16 cellular contexts compared by ENCODE assay signal in the genomic region with DNA sequence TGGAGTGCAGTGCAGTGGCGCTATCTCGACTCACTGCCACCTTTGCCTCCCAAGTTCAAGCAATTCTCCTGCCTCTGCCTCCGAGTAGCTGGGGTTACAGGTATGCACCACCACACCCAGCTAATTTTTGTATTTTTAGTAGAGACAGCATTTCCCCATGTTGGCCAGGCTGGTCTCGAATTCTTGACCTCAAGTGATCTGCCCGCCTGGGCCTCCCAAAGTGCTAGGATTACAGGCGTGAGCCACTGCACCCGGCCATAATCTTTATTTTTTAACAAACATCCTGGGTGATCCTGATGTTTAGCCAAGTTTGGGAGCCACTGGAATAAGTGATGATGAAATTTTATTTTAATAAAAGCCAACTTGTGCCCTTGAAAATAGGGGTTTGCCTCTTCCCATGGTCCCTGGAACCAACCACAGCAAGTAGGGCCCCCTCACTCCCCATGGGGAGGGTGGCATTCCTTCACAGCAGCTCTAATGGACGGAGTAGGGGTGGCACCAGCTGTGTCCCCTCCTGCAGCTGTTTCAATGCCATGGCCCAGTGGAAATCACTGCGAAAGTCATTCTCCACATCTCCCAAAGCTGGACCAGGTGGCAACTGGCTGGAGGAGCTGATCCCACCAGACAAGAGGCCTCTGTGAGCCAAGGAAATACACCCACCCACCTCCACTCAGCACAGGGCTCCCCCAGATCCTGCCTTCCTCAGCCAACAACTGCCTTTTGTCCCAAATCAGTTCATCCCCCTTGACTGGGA.
DNase-seq lines count a peak whose midpoint lies in the region; ATAC-seq, FAIRE-seq and TF ChIP-seq lines count a peak whose summit lies in the region.
"Had no signal": no experiment of that assay in that cellular context is flagged by ENCODE, and none has a peak within 500 bp of the region (broad histone marks: within the 10 kb centered on the region; RNA-seq: fewer than 3 reads in every experiment).

No MANE protein-coding gene starts in this region.

- WGBS in A549 (ENCODE audit: missing lambda C conversion rate) = 86% methylated on average over 9 of the region's 9 CpGs
- 76 to 87% methylated on average over 7 to 9 of the region's 9 CpGs for whole genome bisulfite sequencing in body of pancreas, 2 donors

- peak overlapping the region; percentile 50 for H3K9ac ChIP-seq in keratinocyte (ENCODE audit: control insufficient read depth, extremely low read depth, insufficient read depth, low read length)
- no peak overlapping the region for H3K9ac ChIP-seq in MM.1S (ENCODE audit: low read length)

- no peak for TF ChIP-seq RAD21 in A549 (conservative IDR thresholded peaks at IDR 0.05 in 1 of 2, IDR thresholded peaks at IDR 0.05 in 1 of 2)

- POLR2A ChIA-PET in A549 (lab: Yijun Ruan, JAX) (interaction anchor here (0.6 to 1.4 kb wide), 2 partner anchors 10 to 51 kb away, joined by 3 to 4 read pairs; no protein-coding TSS in a partner anchor), OCI-LY7 (lab: Charles Lee) (interaction anchor here (0.6 kb wide), 2 partner anchors 56 to 107 kb away, joined by 3 to 4 read pairs; no protein-coding TSS in a partner anchor)

- no peaks in the 10 kb centered on the region for H3K9me1 ChIP-seq in keratinocyte (ENCODE audit: control insufficient read depth, extremely low read depth, insufficient read depth, low read length)

- no peaks in the 10 kb centered on the region for H3K36me3 Mint-ChIP-seq in activated T-cell treated with anti-CD3 and anti-CD28 coated beads, Interleukin-2, amount 50 U/mL, for 4 hours (ENCODE audit: insufficient read depth)
- H3K36me3 Mint-ChIP-seq: activated naive CD8-positive, alpha-beta T cell treated with anti-CD3 and anti-CD28 coated beads, Interleukin-2, amount 10 ng/mL, durations not matched to agents 7 days and 5 days had no signal

- ATAC-seq in A549 = no peak
- no peak for ATAC-seq in body of pancreas
- ATAC-seq in activated T-cell treated with anti-CD3 and anti-CD28 coated beads, Interleukin-2, amount 50 U/mL, for 4 hours = no peak
- ATAC-seq: HCT116; stimulated activated naive CD8-positive, alpha-beta T cell treated with anti-CD3 and anti-CD28 coated beads, Interleukin-15, amount 100 ng/mL, for 72 hours had no signal

- peaks cover 10% of the 10 kb centered on the region; the same call in 2 of the 3 replicates for H3K4me1 ChIP-seq in A549
- peaks cover 22% of the 10 kb centered on the region for H3K4me1 ChIP-seq in body of pancreas
- H3K4me1 ChIP-seq in keratinocyte (ENCODE audit: control insufficient read depth, extremely low read depth, insufficient read depth, low read length) = peaks cover 15% of the 10 kb centered on the region
- no peaks in the 10 kb centered on the region for H3K4me1 ChIP-seq in OCI-LY7 (ENCODE audit: insufficient read depth, low read length, poor library complexity, severe bottlenecking)
- H3K4me1 ChIP-seq in MM.1S (ENCODE audit: low read length) = no peaks in the 10 kb centered on the region

- dilution Hi-C loops in keratinocyte (cut with MboI; ENCODE audit: extremely low pct_ligation_motif_present, low sequenced_read_pairs) = no loop called here

- H3K27me3 Mint-ChIP-seq in activated T-cell treated with anti-CD3 and anti-CD28 coated beads, Interleukin-2, amount 50 U/mL, for 4 hours (ENCODE audit: low read depth) = no peaks in the 10 kb centered on the region
- H3K27me3 Mint-ChIP-seq: activated naive CD8-positive, alpha-beta T cell treated with anti-CD3 and anti-CD28 coated beads, Interleukin-2, amount 10 ng/mL, durations not matched to agents 7 days and 5 days; stimulated activated naive CD8-positive, alpha-beta T cell treated with anti-CD3 and anti-CD28 coated beads, Interleukin-15, amount 100 ng/mL, for 72 hours had no signal

- no peaks in the 10 kb centered on the region for H3K9me2 ChIP-seq in OCI-LY7 (ENCODE audit: insufficient read depth, low read length)
- no peaks in the 10 kb centered on the region for H3K9me2 ChIP-seq in MM.1S (replicated peaks; ENCODE audit: insufficient read depth, low read length)

- H3K27ac ChIP-seq in A549 (peak overlapping the region; percentile 23 to 55; a peak in 5 of 6 replicates), body of pancreas (peak overlapping the region; percentile 12 to 80 (median 74)), keratinocyte (ENCODE audit: control insufficient read depth, insufficient read depth, low read length) (peak overlapping the region; percentile 45), OCI-LY7 (ENCODE audit: low read depth, low read length, poor library complexity, severe bottlenecking) (no peak overlapping the region), MM.1S (ENCODE audit: low read length) (no peak overlapping the region)
- H3K27ac ChIP-seq: PC-9 had no signal

- H2AFZ ChIP-seq in keratinocyte (ENCODE audit: control insufficient read depth, low read length) (no peak overlapping the region), OCI-LY7 (ENCODE audit: low read length) (no peak overlapping the region), MM.1S (ENCODE audit: low read length) (no peak overlapping the region)
- H2AFZ ChIP-seq: PC-9 had no signal

- no peaks in the 10 kb centered on the region for H3F3A ChIP-seq in MM.1S (ENCODE audit: insufficient read depth, low read length)

- BruUV-seq in OCI-LY7 (replicated peaks; lab: Mats Ljungman, UMichigan) = no TSS peak

- no peak for TF ChIP-seq POLR2A in A549 (IDR thresholded peaks at IDR 0.05; ENCODE audit: low read length)
- no peak for TF ChIP-seq POLR2A in body of pancreas (IDR thresholded peaks at IDR 0.05)

- DNase-seq in A549 (ENCODE audit: low read depth in 1 of 2, low spot score in 1 of 2) (no peak), body of pancreas (no peak), keratinocyte (ENCODE audit: low read depth, low spot score) (no peak), posterior vena cava (ENCODE audit: low spot score) (peak; percentile 25), OCI-LY7 (ENCODE audit: low spot score) (no peak), foreskin melanocyte (no peak), MM.1S (no peak)
- no peak for DNase-seq in activated T-cell treated with anti-CD3 and anti-CD28 coated beads, Interleukin-2, amount 50 U/mL, for 4 hours
- DNase-seq: activated naive CD8-positive, alpha-beta T cell treated with anti-CD3 and anti-CD28 coated beads, Interleukin-2, amount 10 ng/mL, durations not matched to agents 7 days and 5 days; activated T-cell treated with anti-CD3 and anti-CD28 coated beads for 4 hours; Karpas-422; NCI-H146; NCI-H524; PC-9; stimulated activated naive CD8-positive, alpha-beta T cell treated with anti-CD3 and anti-CD28 coated beads, Interleukin-15, amount 100 ng/mL, for 72 hours had no signal

- FAIRE-seq in A549 (lab: Jason Lieb, UNC) (no peak), keratinocyte (lab: Jason Lieb, UNC) (no peak)

- H3K79me2 ChIP-seq in keratinocyte (ENCODE audit: control insufficient read depth, insufficient read depth, low read length) (no peaks in the 10 kb centered on the region), OCI-LY7 (ENCODE audit: insufficient read depth, low read depth, low read length) (no peaks in the 10 kb centered on the region), MM.1S (ENCODE audit: low read length) (no peaks in the 10 kb centered on the region)

- TF ChIP-seq CTCF in A549 (IDR thresholded peaks at IDR 0.05) (no peak), body of pancreas (IDR thresholded peaks at IDR 0.05) (no peak), keratinocyte (optimal IDR thresholded peaks at IDR 0.05 in 1 of 3, IDR thresholded peaks at IDR 0.05 in 1 of 3, conservative IDR thresholded peaks at IDR 0.05 in 1 of 3; ENCODE audit: extremely low read depth in 1 of 3, insufficient read depth in 2 of 3, low read length in 3 of 3) (no peak), OCI-LY7 (conservative IDR thresholded peaks at IDR 0.05; ENCODE audit: low read length) (no peak), MM.1S (IDR thresholded peaks at IDR 0.05; ENCODE audit: low read length) (no peak)

- H3K4me2 ChIP-seq in A549 (no peak overlapping the region), keratinocyte (ENCODE audit: control insufficient read depth, extremely low read depth, insufficient read depth, low read depth, low read length) (no peak overlapping the region), OCI-LY7 (ENCODE audit: low read length) (no peak overlapping the region), MM.1S (ENCODE audit: low read depth, low read length) (no peak overlapping the region)
- H3K4me2 ChIP-seq: PC-9 had no signal

- CTCF ChIA-PET in A549 (lab: Yijun Ruan, JAX) (interaction anchor here (0.6 to 1.8 kb wide), 7 partner anchors 45 to 197 kb away, joined by 3 to 8 read pairs (median 3); no protein-coding TSS in a partner anchor), OCI-LY7 (lab: Charles Lee; ENCODE audit: unreplicated experiment) (no interaction called here)

- intact Hi-C loops in body of pancreas (cut with DNase I) = loop anchor here (10.0 kb wide), 1 partner anchor 183 kb away; no protein-coding TSS in a partner anchor
- intact Hi-C loops in posterior vena cava (cut with DNase I) = no loop called here
- intact Hi-C loops in OCI-LY7 (cut with micrococcal nuclease; ENCODE audit: unreplicated experiment) = no loop called here

- TF ChIP-seq EP300 in A549 (IDR thresholded peaks at IDR 0.05) = no peak

- peaks cover 18% of the 10 kb centered on the region for H3K4me1 Mint-ChIP-seq in activated T-cell treated with anti-CD3 and anti-CD28 coated beads, Interleukin-2, amount 50 U/mL, for 4 hours (ENCODE audit: low read depth)

- no peaks in the 10 kb centered on the region for H4K20me1 ChIP-seq in keratinocyte (ENCODE audit: control insufficient read depth, extremely low read depth, insufficient read depth, low read length)
- H4K20me1 ChIP-seq in OCI-LY7 (ENCODE audit: insufficient read depth, low read length) = no peaks in the 10 kb centered on the region
- H4K20me1 ChIP-seq in MM.1S (ENCODE audit: insufficient read depth, low read length) = no peaks in the 10 kb centered on the region

- H3K27me3 ChIP-seq in body of pancreas (no peaks in the 10 kb centered on the region), keratinocyte (ENCODE audit: control insufficient read depth, extremely low read depth, insufficient read depth, low read length) (no peaks in the 10 kb centered on the region), MM.1S (replicated peaks; ENCODE audit: insufficient read depth, low read length) (no peaks in the 10 kb centered on the region)

- H3K9me3 Mint-ChIP-seq in activated T-cell treated with anti-CD3 and anti-CD28 coated beads, Interleukin-2, amount 50 U/mL, for 4 hours = no peaks in the 10 kb centered on the region
- H3K9me3 Mint-ChIP-seq: activated naive CD8-positive, alpha-beta T cell treated with anti-CD3 and anti-CD28 coated beads, Interleukin-2, amount 10 ng/mL, durations not matched to agents 7 days and 5 days; stimulated activated naive CD8-positive, alpha-beta T cell treated with anti-CD3 and anti-CD28 coated beads, Interleukin-15, amount 100 ng/mL, for 72 hours had no signal

- no peaks in the 10 kb centered on the region for H3K9me3 ChIP-seq in A549
- no peaks in the 10 kb centered on the region for H3K9me3 ChIP-seq in body of pancreas
- no peaks in the 10 kb centered on the region for H3K9me3 ChIP-seq in keratinocyte (ENCODE audit: control insufficient read depth, low read depth, low read length)
- H3K9me3 ChIP-seq in OCI-LY7 (ENCODE audit: low read length) = no peaks in the 10 kb centered on the region
- H3K9me3 ChIP-seq in MM.1S (replicated peaks; ENCODE audit: insufficient read depth, low read length) = no peaks in the 10 kb centered on the region

- H3K4me3 ChIP-seq in A549 (no peak overlapping the region), body of pancreas (no peak overlapping the region), keratinocyte (ENCODE audit: control insufficient read depth in 2 of 3, extremely low read depth in 1 of 3, insufficient read depth in 2 of 3, low read depth in 1 of 3, low read length in 3 of 3) (no peak overlapping the region), OCI-LY7 (ENCODE audit: low read depth, low read length, poor library complexity, severe bottlenecking) (no peak overlapping the region), MM.1S (ENCODE audit: low read length) (no peak overlapping the region)
- H3K4me3 ChIP-seq: PC-9 had no signal

- no peaks in the 10 kb centered on the region for H3K36me3 ChIP-seq in body of pancreas (replicated peaks in 1 of 2; ENCODE audit: insufficient read depth in 1 of 2, low read depth in 2 of 2)
- H3K36me3 ChIP-seq in keratinocyte (ENCODE audit: control insufficient read depth in 2 of 2, extremely low read depth in 1 of 2, insufficient read depth in 2 of 2, low read length in 2 of 2) = peaks cover 2 to 10% of the 10 kb centered on the region in 2 experiments
- no peaks in the 10 kb centered on the region for H3K36me3 ChIP-seq in OCI-LY7 (ENCODE audit: insufficient read depth, low read length)
- no peaks in the 10 kb centered on the region for H3K36me3 ChIP-seq in MM.1S (replicated peaks; ENCODE audit: insufficient read depth, low read length)

- H3K4me3 Mint-ChIP-seq in activated T-cell treated with anti-CD3 and anti-CD28 coated beads, Interleukin-2, amount 50 U/mL, for 4 hours = no peak overlapping the region

Comparison
In these comparisons a context has a peak if more than half of its experiments do, and no peak if none do; other contexts are left out.
1. H3K27ac ChIP-seq: peak in A549 (2 of 2), body of pancreas (4 of 4) and keratinocyte (single experiment); none in OCI-LY7 (single experiment) and MM.1S (single experiment).